In genomic region chr17:74354123-74354522, GRCh38 we compare ENCODE assay signal across 1 cellular context.
TF ChIP-seq lines count a peak whose summit lies in the region.

No MANE protein-coding gene starts in this region.

TF ChIP-seq in HepG2, 621 proteins besides CTCF, POLR2A, EP300 and RAD21 (continued from another document):
- TF ChIP-seq YY1 (IDR thresholded peaks at IDR 0.05; ENCODE audit: insufficient read depth, insufficient replicate concordance, low read depth, low read length) (peak; percentile 51), FOXM1 (CRISPR knock-in tag; IDR thresholded peaks at IDR 0.05) (no peak), PBX2 (CRISPR knock-in tag; IDR thresholded peaks at IDR 0.05) (0 out of 2 replicates have a peak, but pooled peaks have one; percentile 14), ZNF124 (CRISPR knock-in tag; IDR thresholded peaks at IDR 0.05) (peak; percentile 59; the same call in 1 of the 2 replicates), KMT2A (CRISPR knock-in tag; IDR thresholded peaks at IDR 0.05) (no peak), ZSCAN9 (CRISPR knock-in tag; IDR thresholded peaks at IDR 0.05; ENCODE audit: borderline replicate concordance) (0 out of 2 replicates have a peak, but pooled peaks have one; percentile 44), ZSCAN5A (CRISPR knock-in tag; IDR thresholded peaks at IDR 0.05; ENCODE audit: borderline replicate concordance) (no peak), ZNF263 (CRISPR knock-in tag; IDR thresholded peaks at IDR 0.05) (peak; percentile 48; the same call in 1 of the 2 replicates), ZC3H4 (CRISPR knock-in tag; IDR thresholded peaks at IDR 0.05; ENCODE audit: borderline replicate concordance) (no peak), NCOR1 (IDR thresholded peaks at IDR 0.05; ENCODE audit: borderline replicate concordance, low read length) (no peak), LBX2 (CRISPR knock-in tag; IDR thresholded peaks at IDR 0.05; ENCODE audit: borderline replicate concordance) (no peak), HES4 (CRISPR knock-in tag; IDR thresholded peaks at IDR 0.05; ENCODE audit: borderline replicate concordance) (no peak), ZFP1 (CRISPR knock-in tag; IDR thresholded peaks at IDR 0.05) (no peak)
